In genomic region chr10:26606389-26606877, GRCh38 we compare ENCODE assay signal across 8 cellular contexts.
DNase-seq lines count a peak whose midpoint lies in the region; ATAC-seq and TF ChIP-seq lines count a peak whose summit lies in the region.
"Not testable (repeated sequence)": the region's sequence is repeated elsewhere in the genome, so short reads cannot be mapped to it uniquely, and the experiment has no call there.

No MANE protein-coding gene starts in this region.

- H3K9me3 ChIP-seq in OCI-LY7 (ENCODE audit: low read length); adrenal gland (replicated peaks in 1 of 3): not testable (repeated sequence)

- 57 to 62% (median 59%) methylated on average over 4 of the region's 4 CpGs for WGBS in adrenal gland, 4 donors

- CTCF ChIA-PET in GM10248 (lab: Yijun Ruan, JAX): interaction anchor here (0.6 to 1.1 kb wide), 2 partner anchors 9 to 41 kb away, joined by 3 read pairs; no protein-coding TSS in a partner anchor
- CTCF ChIA-PET in OCI-LY7 (lab: Charles Lee; ENCODE audit: unreplicated experiment): not testable (repeated sequence)

- not testable (repeated sequence) for H2AFZ ChIP-seq in OCI-LY7 (ENCODE audit: low read length)

- not testable (repeated sequence) for H3K4me2 ChIP-seq in OCI-LY7 (ENCODE audit: low read length)

- H3K9me2 ChIP-seq in OCI-LY7 (ENCODE audit: insufficient read depth, low read length): not testable (repeated sequence)

- not testable (repeated sequence) for TF ChIP-seq POLR2A in adrenal gland (IDR thresholded peaks at IDR 0.05)

- H3K27ac ChIP-seq in 22Rv1; OCI-LY7 (ENCODE audit: low read depth, low read length, poor library complexity, severe bottlenecking); adrenal gland: not testable (repeated sequence)

- intact Hi-C loops in OCI-LY7 (cut with micrococcal nuclease; ENCODE audit: unreplicated experiment): loop anchor here (1.0 to 5.0 kb wide), 3 partner anchors 121 to 276 kb away; no protein-coding TSS in a partner anchor
- intact Hi-C loops in adrenal gland (cut with DNase I): not testable (repeated sequence)

- TF ChIP-seq CTCF in 22Rv1 (IDR thresholded peaks at IDR 0.05) (peak; percentile 83), GM10248 (IDR thresholded peaks at IDR 0.05; ENCODE audit: control extremely low read depth, extremely low read depth, low read depth, missing control alignments) (peak; percentile 39), OCI-LY7 (conservative IDR thresholded peaks at IDR 0.05; ENCODE audit: low read length) (peak; percentile 78), adrenal gland (IDR thresholded peaks at IDR 0.05) (peak in 5 of 6 experiments; percentile 15 to 47 (median 31)), fibroblast of the aortic adventitia (IDR thresholded peaks at IDR 0.05; ENCODE audit: insufficient read depth, low read length) (peak; percentile 31)

- not testable (repeated sequence) for H4K20me1 ChIP-seq in OCI-LY7 (ENCODE audit: insufficient read depth, low read length)

- H3K4me1 ChIP-seq in OCI-LY7 (ENCODE audit: insufficient read depth, low read length, poor library complexity, severe bottlenecking); adrenal gland (replicated peaks in 1 of 2): not testable (repeated sequence)

- H3K36me3 ChIP-seq in OCI-LY7 (ENCODE audit: insufficient read depth, low read length); adrenal gland (replicated peaks in 1 of 2): not testable (repeated sequence)

- H3K27me3 ChIP-seq in adrenal gland: not testable (repeated sequence)

- POLR2A ChIA-PET in GM10248 (lab: Yijun Ruan, JAX); OCI-LY7 (lab: Charles Lee): not testable (repeated sequence)

- H3K79me2 ChIP-seq in OCI-LY7 (ENCODE audit: insufficient read depth, low read depth, low read length): not testable (repeated sequence)

- BruUV-seq in OCI-LY7 (replicated peaks; lab: Mats Ljungman, UMichigan): not testable (repeated sequence)

- not testable (repeated sequence) for DNase-seq in GM10248 (ENCODE audit: extremely low spot score); adrenal gland
- peak; percentile 15 for DNase-seq in HT1080 (ENCODE audit: low read depth)
- peak; percentile 50 for DNase-seq in OCI-LY7 (ENCODE audit: low spot score)
- DNase-seq in fibroblast of the aortic adventitia (ENCODE audit: low read depth): peak; percentile 2
- peak; percentile 9 for DNase-seq in myocyte (ENCODE audit: low read depth)

- H3K4me3 ChIP-seq in OCI-LY7 (ENCODE audit: low read depth, low read length, poor library complexity, severe bottlenecking); adrenal gland; fibroblast of the aortic adventitia (ENCODE audit: low read depth, low read length): not testable (repeated sequence)

- ATAC-seq in GM21526 (IDR thresholded peaks at IDR 0.05; ENCODE audit: low FRiP score, unreplicated experiment): peak; percentile 91

Comparison
In these comparisons a context has a peak if more than half of its experiments do, and no peak if none do; other contexts are left out.
1. CTCF ChIP-seq: peak in every context shown above with its lines; median percentile 83 in 22Rv1; 78 in OCI-LY7; 39 in GM10248; 31 in adrenal gland; 31 in fibroblast of the aortic adventitia.